In the genomic region with DNA sequence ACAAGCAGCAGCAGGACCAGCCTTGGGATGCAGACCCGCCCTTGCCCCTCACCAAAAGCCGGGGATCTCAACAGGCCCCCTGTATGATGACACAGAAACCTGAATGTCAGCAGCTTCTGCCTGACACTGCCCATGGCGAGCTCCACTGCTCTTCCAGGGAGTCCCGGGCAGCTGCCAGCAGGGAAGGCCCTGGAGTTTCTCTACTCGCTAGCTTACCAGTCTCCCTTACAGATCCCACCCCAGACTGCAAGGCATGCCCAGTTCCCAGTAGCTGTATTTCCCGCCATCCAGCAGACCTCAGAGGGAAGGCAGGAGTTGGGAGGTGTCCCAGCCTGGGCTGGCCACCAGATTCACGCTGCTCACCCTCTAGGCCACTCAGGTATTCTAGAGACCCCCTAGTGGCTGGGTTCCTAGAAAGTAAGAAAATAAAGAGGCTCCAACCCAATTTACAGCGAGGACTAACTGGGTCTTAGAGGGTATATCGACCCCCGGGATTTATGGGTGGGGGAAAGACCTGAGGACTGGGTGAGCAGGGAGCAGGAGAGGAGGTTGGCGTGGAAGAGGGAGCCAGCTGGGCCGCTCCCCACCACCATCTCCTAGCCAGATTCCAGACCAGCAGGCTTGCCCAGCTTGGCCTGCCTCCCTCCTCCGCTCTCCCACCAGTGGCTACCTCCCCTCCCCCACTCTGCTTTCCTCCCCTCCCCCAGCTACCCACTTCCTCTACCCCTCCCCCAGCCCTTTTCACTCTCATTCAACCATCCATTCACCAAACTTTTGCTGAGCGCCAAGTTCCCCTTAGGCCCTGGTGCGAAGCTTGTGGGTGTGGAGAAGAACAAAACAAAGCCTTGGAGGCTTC, we compare ENCODE assay signal across 10 cellular contexts. TPM values are rescaled to one million over a fixed set of nuclear protein-coding genes. Genes with fewer than 3 reads are reported as not detected.
A peak's percentile ranks its signal among the peaks of the same experiment; 100 is the strongest.
DNase-seq lines count a peak whose midpoint lies in the region; ATAC-seq, FAIRE-seq and TF ChIP-seq lines count a peak whose summit lies in the region.
"Had no signal": no experiment of that assay in that cellular context is flagged by ENCODE, and none has a peak within 500 bp of the region (broad histone marks: within the 10 kb centered on the region; RNA-seq: fewer than 3 reads in every experiment).

No MANE protein-coding gene starts in this region.

- no peak for FAIRE-seq in GM12878 (lab: Jason Lieb, UNC)
- FAIRE-seq: colon had no signal

- H3K27me3 Mint-ChIP-seq in IgD-negative memory B cell (no peaks in the 10 kb centered on the region), nephron progenitor cell (ENCODE audit: low read depth, poor library complexity) (peaks cover 7% of the 10 kb centered on the region)
- H3K27me3 Mint-ChIP-seq in CD4-positive, alpha-beta memory T cell: no peaks in the 10 kb centered on the region

- POLR2A ChIA-PET in GM12878 (lab: Charles Lee): interaction anchor here (1.5 to 3.0 kb wide), 2 partner anchors 10 to 22 kb away, joined by 3 to 13 read pairs; a partner anchor contains a TSS
- POLR2A ChIA-PET in CD4-positive, alpha-beta memory T cell (lab: Charles Lee; ENCODE audit: partially characterized antibody): interaction anchor here (0.7 to 7.0 kb wide), 4 partner anchors 10 to 30 kb away, joined by 3 to 140 read pairs (median 5); a partner anchor contains a TSS

- peak; percentile 82 for DNase-seq in G401 (ENCODE audit: low spot score)
- no peak for DNase-seq in GM12878 (ENCODE audit: low read depth, low spot score)
- DNase-seq in nephron progenitor cell: no peak
- no peak for DNase-seq in CD4-positive, alpha-beta memory T cell
- DNase-seq in GM13976 (ENCODE audit: low spot score): no peak
- DNase-seq in body of pancreas: no peak
- no peak for DNase-seq in uterus
- DNase-seq: activated T-cell treated with anti-CD3 and anti-CD28 coated beads, Interleukin-2, amount 50 U/mL, for 72 hours had no signal

- H3K4me3 Mint-ChIP-seq in IgD-negative memory B cell (peak overlapping the region in 3 of 4 donors; percentile 39 to 89 (median 84)), nephron progenitor cell (peak overlapping the region; percentile 40)
- H3K4me3 Mint-ChIP-seq in CD4-positive, alpha-beta memory T cell: peak overlapping the region in 1 of 8 donors; percentile 70

- H3K9me3 ChIP-seq in GM12878 (replicated peaks; ENCODE audit: control insufficient read depth, insufficient read depth, low read length) (no peaks in the 10 kb centered on the region), body of pancreas (no peaks in the 10 kb centered on the region), uterus (no peaks in the 10 kb centered on the region)
- no peaks in the 10 kb centered on the region for H3K9me3 ChIP-seq in CD4-positive, alpha-beta memory T cell (ENCODE audit: control insufficient read depth in 1 of 2, low read length in 2 of 2)

- in situ Hi-C loops in G401 (cut with HindIII; ENCODE audit: low sequenced_read_pairs): no loop called here
- in situ Hi-C loops in GM12878 (cut with MboI): loop anchor here (25.0 kb wide), 1 partner anchor 385 kb away; no protein-coding TSS in a partner anchor
- in situ Hi-C loops in GM13976 (cut with MboI; ENCODE audit: low sequenced_read_pairs, unreplicated experiment): no loop called here

- H3K36me3 ChIP-seq in GM12878 (ENCODE audit: control insufficient read depth in 2 of 2, insufficient read depth in 2 of 2, low read length in 1 of 2) (no peaks in the 10 kb centered on the region), body of pancreas (replicated peaks in 1 of 2; ENCODE audit: insufficient read depth in 1 of 2, low read depth in 2 of 2) (no peaks in the 10 kb centered on the region), uterus (no peaks in the 10 kb centered on the region)
- H3K36me3 ChIP-seq in CD4-positive, alpha-beta memory T cell (ENCODE audit: insufficient read depth, low read length): no peaks in the 10 kb centered on the region

- intact Hi-C loops in GM12878 (cut with micrococcal nuclease; ENCODE audit: unreplicated experiment) (no loop called here), body of pancreas (cut with DNase I) (no loop called here), uterus (cut with DNase I; ENCODE audit: low total_unique reads) (no loop called here)
- intact Hi-C loops in CD4-positive, alpha-beta memory T cell (cut with micrococcal nuclease): no loop called here

- no peaks in the 10 kb centered on the region for H3K79me2 ChIP-seq in GM12878 (ENCODE audit: control insufficient read depth, insufficient read depth, low read length)

- no peaks in the 10 kb centered on the region for H4K20me1 ChIP-seq in GM12878 (ENCODE audit: control insufficient read depth, insufficient read depth)

- H3K4me3 ChIP-seq in GM12878: no peak overlapping the region
- H3K4me3 ChIP-seq in CD4-positive, alpha-beta memory T cell (ENCODE audit: low read length in 2 of 2): no peak overlapping the region
- no peak overlapping the region for H3K4me3 ChIP-seq in body of pancreas
- no peak overlapping the region for H3K4me3 ChIP-seq in uterus

- no peak for TF ChIP-seq POLR2A in GM12878 (IDR thresholded peaks at IDR 0.05; ENCODE audit: low read depth, low read length)
- no peak for TF ChIP-seq POLR2A in body of pancreas (IDR thresholded peaks at IDR 0.05)
- TF ChIP-seq POLR2A in uterus (IDR thresholded peaks at IDR 0.05): no peak

- H3K4me2 ChIP-seq in GM12878 (ENCODE audit: control insufficient read depth, insufficient read depth): peak overlapping the region; percentile 2; the same call in 1 of the 2 replicates

- 70% methylated on average over 14 of the region's 15 CpGs for WGBS in GM12878 (ENCODE audit: insufficient coverage, insufficient replicate concordance, low lambda C conversion rate, missing lambda C conversion rate)
- WGBS in body of pancreas, 2 donors: 88 to 91% methylated on average over 12 to 15 of the region's 15 CpGs

- H2AFZ ChIP-seq in GM12878 (ENCODE audit: control insufficient read depth, low read depth, low read length): no peak overlapping the region

- H3K4me1 ChIP-seq in GM12878 (ENCODE audit: control insufficient read depth, insufficient read depth, low read length): peaks cover 34% of the 10 kb centered on the region
- H3K4me1 ChIP-seq in CD4-positive, alpha-beta memory T cell (ENCODE audit: insufficient read depth, low read length): peaks cover 14% of the 10 kb centered on the region
- H3K4me1 ChIP-seq in body of pancreas: peaks cover 12% of the 10 kb centered on the region
- peaks cover 0 to 7% of the 10 kb centered on the region in 2 donors for H3K4me1 ChIP-seq in uterus

- CTCF ChIA-PET in GM12878 (lab: Yijun Ruan, JAX): interaction anchor here (0.8 to 1.5 kb wide), 3 partner anchors 10 to 17 kb away, joined by 3 to 7 read pairs (median 3); a partner anchor contains a TSS
- CTCF ChIA-PET in CD4-positive, alpha-beta memory T cell (lab: Charles Lee; ENCODE audit: partially characterized antibody): interaction anchor here (1.5 kb wide), 1 partner anchor 23 kb away, joined by 4 read pairs; no protein-coding TSS in a partner anchor

- TF ChIP-seq CTCF in GM12878 (IDR thresholded peaks at IDR 0.05 in 2 of 3, conservative IDR thresholded peaks at IDR 0.05 in 1 of 3; ENCODE audit: control insufficient read depth in 2 of 3, extremely low read depth in 1 of 3, insufficient read depth in 1 of 3, low read depth in 3 of 3, low read length in 3 of 3): 0 out of 6 replicates have a peak, but pooled peaks of 2 of the 3 experiments have one; percentile 6 to 9
- peak; percentile 13 for TF ChIP-seq CTCF in nephron progenitor cell (IDR thresholded peaks at IDR 0.05)
- no peak for TF ChIP-seq CTCF in GM13976 (IDR thresholded peaks at IDR 0.05; ENCODE audit: borderline replicate concordance, control extremely low read depth, extremely low read depth, insufficient read depth, missing control alignments)
- no peak for TF ChIP-seq CTCF in body of pancreas (IDR thresholded peaks at IDR 0.05)
- no peak for TF ChIP-seq CTCF in uterus (IDR thresholded peaks at IDR 0.05)

- no peak for TF ChIP-seq EP300 in GM12878 (IDR thresholded peaks at IDR 0.05; ENCODE audit: borderline replicate concordance in 1 of 2, control insufficient read depth in 1 of 2, low read depth in 2 of 2, low read length in 2 of 2)

- H3K27ac ChIP-seq in GM12878 (ENCODE audit: control insufficient read depth, insufficient read depth): peak overlapping the region; percentile 60
- H3K27ac ChIP-seq in CD4-positive, alpha-beta memory T cell (ENCODE audit: low read depth, low read length): no peak overlapping the region
- H3K27ac ChIP-seq in body of pancreas: no peak overlapping the region
- no peak overlapping the region for H3K27ac ChIP-seq in uterus

- no peak overlapping the region for H3K9ac ChIP-seq in GM12878 (ENCODE audit: control insufficient read depth, insufficient read depth, low read length)

- SMC1A ChIA-PET in GM12878 (lab: Charles Lee; ENCODE audit: uncharacterized antibody, unreplicated experiment): interaction anchor here (1.1 to 1.8 kb wide), 3 partner anchors 10 to 188 kb away, joined by 3 to 5 read pairs (median 3); a partner anchor contains a TSS

- H3K27ac Mint-ChIP-seq in IgD-negative memory B cell: peak overlapping the region; percentile 63 to 96 (median 86)
- H3K27ac Mint-ChIP-seq in nephron progenitor cell: peak overlapping the region; percentile 87
- H3K27ac Mint-ChIP-seq in CD4-positive, alpha-beta memory T cell: peak overlapping the region in 3 of 7 donors; percentile 58 to 72 (median 69)
- H3K27ac Mint-ChIP-seq: activated T-cell treated with anti-CD3 and anti-CD28 coated beads, Interleukin-2, amount 50 U/mL, for 72 hours had no signal

- H3K36me3 Mint-ChIP-seq in IgD-negative memory B cell: no peaks in the 10 kb centered on the region
- H3K36me3 Mint-ChIP-seq in nephron progenitor cell (ENCODE audit: low read depth): no peaks in the 10 kb centered on the region
- no peaks in the 10 kb centered on the region for H3K36me3 Mint-ChIP-seq in CD4-positive, alpha-beta memory T cell

- H3K4me1 Mint-ChIP-seq in IgD-negative memory B cell: peaks cover 11 to 21% (median 15%) of the 10 kb centered on the region in 3 donors
- peaks cover 72% of the 10 kb centered on the region for H3K4me1 Mint-ChIP-seq in nephron progenitor cell
- peaks cover 4 to 13% (median 10%) of the 10 kb centered on the region in 4 donors for H3K4me1 Mint-ChIP-seq in CD4-positive, alpha-beta memory T cell

- no TSS peak for BruUV-seq in GM12878 (replicated peaks; lab: Mats Ljungman, UMichigan)

- no peak for TF ChIP-seq RAD21 in GM12878 (IDR thresholded peaks at IDR 0.05; ENCODE audit: insufficient read depth, low read depth, low read length)

- H3K27me3 ChIP-seq in GM12878 (replicated peaks in 1 of 2; ENCODE audit: control insufficient read depth in 2 of 2, insufficient read depth in 2 of 2, low read length in 1 of 2) (no peaks in the 10 kb centered on the region), body of pancreas (no peaks in the 10 kb centered on the region), uterus (no peaks in the 10 kb centered on the region)
- H3K27me3 ChIP-seq in CD4-positive, alpha-beta memory T cell (ENCODE audit: insufficient read depth, low read length): no peaks in the 10 kb centered on the region

- RAD21 ChIA-PET in GM12878 (lab: Charles Lee; ENCODE audit: unreplicated experiment): interaction anchor here (1.0 kb wide), 1 partner anchor 89 kb away, joined by 3 read pairs; no protein-coding TSS in a partner anchor

- ATAC-seq in GM12878: no peak
- no peak for ATAC-seq in body of pancreas
- ATAC-seq: activated T-cell treated with anti-CD3 and anti-CD28 coated beads, Interleukin-2, amount 50 U/mL, for 72 hours had no signal

- H3K9me3 Mint-ChIP-seq in IgD-negative memory B cell (no peaks in the 10 kb centered on the region), nephron progenitor cell (no peaks in the 10 kb centered on the region)
- no peaks in the 10 kb centered on the region for H3K9me3 Mint-ChIP-seq in CD4-positive, alpha-beta memory T cell
- H3K9me3 Mint-ChIP-seq: activated T-cell treated with anti-CD3 and anti-CD28 coated beads, Interleukin-2, amount 50 U/mL, for 72 hours had no signal

RNA-seq across cellular contexts. Expression of a gene that starts 9.7 kb away (rescaled TPM):
- total RNA-seq in G401 (2014; rRNA removed; shearing (Covaris generic)): 321 and 360 TPM in 2 replicates
- polyA plus RNA-seq in IgD-negative memory B cell (68.3 TPM), GM12878 (2011; rRNA removed) (39.7 and 110 TPM in 2 replicates), GM12878 (2014; fragmentation: Illumina TruSeq; extraction: Trizol) (176 and 537 TPM in 2 replicates), GM12878 (2014; fragmentation: Nextera tagmentation; extraction: Ambion mirVana) (10 to 100 TPM; 13.4 to 38.0 TPM), GM12878 (2014; rRNA removed) (555 and 628 TPM in 2 replicates), GM12878 (2016; fragmentation: Nextera tagmentation; extraction: Ambion mirVana) (100 to 1,000 TPM; 692 to 739 TPM)
- 34.9 and 35.0 TPM in 2 replicates for total RNA-seq in GM12878 (2013; cell fraction: nucleolus; rRNA removed)
- total RNA-seq in GM12878 (2014; rRNA removed) (417 and 479 TPM in 2 replicates), GM12878 (2014; rRNA removed; fragmentation: Illumina TruSeq; extraction: Trizol) (220 and 264 TPM in 2 replicates), GM12878 (2021) (867 and 885 TPM in 2 replicates), body of pancreas (10 to 100 TPM; 22.6 to 27.7 TPM), uterus (10 to 100 TPM in 2 of 4 donors, 1 to 10 TPM in 1, under 1 TPM in 1; 0.51 to 24.4 (median 13.5) TPM)
- 85.7 TPM for polyA plus RNA-seq in GM12878 (2011; ENCODE audit: low read depth)
- polyA plus RNA-seq in GM12878 (2011; cell fraction: cytosol; rRNA removed): 154 and 186 TPM in 2 replicates
- polyA plus RNA-seq in GM12878 (2011; cell fraction: nucleus; rRNA removed): 132 and 185 TPM in 2 replicates
- polyA plus RNA-seq in GM12878 (2012): 247 and 313 TPM in 2 replicates
- polyA minus RNA-seq in GM12878 (2011; rRNA and poly(A)+ RNA removed): 32.6 and 67.6 TPM in 2 replicates
- polyA minus RNA-seq in GM12878 (2011; cell fraction: cytosol; rRNA and poly(A)+ RNA removed): 96.9 and 109 TPM in 2 replicates
- 20.3 and 35.7 TPM in 2 replicates for polyA minus RNA-seq in GM12878 (2011; cell fraction: nucleus; rRNA and poly(A)+ RNA removed)
- 10 to 100 TPM; 74.7 to 77.5 TPM for total RNA-seq in CD4-positive, alpha-beta memory T cell
- 10 to 100 TPM; 25.4 to 40.8 TPM for polyA plus RNA-seq in CD4-positive, alpha-beta memory T cell

RNA-seq across cellular contexts. Expression of a gene that starts 21.8 kb away (rescaled TPM):
- total RNA-seq in G401 (2014; rRNA removed; shearing (Covaris generic)): 15.0 and 17.2 TPM in 2 replicates
- polyA plus RNA-seq in IgD-negative memory B cell: 66.2 TPM
- total RNA-seq in GM12878 (2013; cell fraction: nucleolus; rRNA removed): 7.9 and 8.8 TPM in 2 replicates
- total RNA-seq in GM12878 (2014; rRNA removed): 26.9 and 27.7 TPM in 2 replicates
- 6.8 and 9.0 TPM in 2 replicates for total RNA-seq in GM12878 (2014; rRNA removed; fragmentation: Illumina TruSeq; extraction: Trizol)
- total RNA-seq in GM12878 (2021): 17.6 and 19.9 TPM in 2 replicates
- 10.5 TPM for polyA plus RNA-seq in GM12878 (2011; ENCODE audit: low read depth)
- 5.9 and 12.5 TPM in 2 replicates for polyA plus RNA-seq in GM12878 (2011; rRNA removed)
- 22.8 and 29.5 TPM in 2 replicates for polyA plus RNA-seq in GM12878 (2011; cell fraction: cytosol; rRNA removed)
- 19.6 and 24.9 TPM in 2 replicates for polyA plus RNA-seq in GM12878 (2011; cell fraction: nucleus; rRNA removed)
- polyA plus RNA-seq in GM12878 (2012): 18.4 and 20.4 TPM in 2 replicates
- 0.65 and 8.7 TPM in 2 replicates for polyA plus RNA-seq in GM12878 (2014; fragmentation: Illumina TruSeq; extraction: Trizol)
- 1 to 10 TPM; 7.1 to 8.4 TPM for polyA plus RNA-seq in GM12878 (2014; fragmentation: Nextera tagmentation; extraction: Ambion mirVana)
- polyA plus RNA-seq in GM12878 (2014; rRNA removed): 25.3 and 26.9 TPM in 2 replicates
- polyA plus RNA-seq in GM12878 (2016; fragmentation: Nextera tagmentation; extraction: Ambion mirVana): 10 to 100 TPM; 27.2 to 30.0 TPM
- polyA minus RNA-seq in GM12878 (2011; rRNA and poly(A)+ RNA removed): 7.7 and 15.6 TPM in 2 replicates
- 5.9 and 6.4 TPM in 2 replicates for polyA minus RNA-seq in GM12878 (2011; cell fraction: cytosol; rRNA and poly(A)+ RNA removed)
- polyA minus RNA-seq in GM12878 (2011; cell fraction: nucleus; rRNA and poly(A)+ RNA removed): 17.4 and 25.5 TPM in 2 replicates
- 10 to 100 TPM; 29.7 to 30.1 TPM for total RNA-seq in CD4-positive, alpha-beta memory T cell
- 10 to 100 TPM; 51.5 to 66.5 TPM for polyA plus RNA-seq in CD4-positive, alpha-beta memory T cell
- 10 to 100 TPM in 1 of 2 donors, 1 to 10 TPM in 1; 8.6 to 21.5 TPM for total RNA-seq in body of pancreas
- total RNA-seq in uterus: 10 to 100 TPM in 3 of 4 donors, 1 to 10 TPM in 1; 5.2 to 44.3 (median 20.0) TPM

Comparison
In these comparisons a context has a peak if more than half of its experiments do, and no peak if none do; other contexts are left out.
1. CTCF ChIP-seq: peak in GM12878 (2 of 3) and nephron progenitor cell (single experiment); none in GM13976 (single experiment), body of pancreas (0 of 7) and uterus (0 of 4).